8 cellular contexts compared by ENCODE assay signal in genomic region chr2:132352481-132352993, GRCh38.
DNase-seq lines count a peak whose midpoint lies in the region; ATAC-seq and TF ChIP-seq lines count a peak whose summit lies in the region.
"Not testable (repeated sequence)": the region's sequence is repeated elsewhere in the genome, so short reads cannot be mapped to it uniquely, and the experiment has no call there.

No MANE protein-coding gene starts in this region.

- H3K9me3 Mint-ChIP-seq in CD14-positive monocyte; activated CD4-positive, alpha-beta T cell treated with anti-CD3 and anti-CD28 coated beads for 36 hours (ENCODE audit: low read depth); endothelial cell (ENCODE audit: unreplicated experiment); neural crest cell: not testable (repeated sequence)

- CTCF ChIA-PET in activated CD4-positive, alpha-beta T cell treated with anti-CD3 and anti-CD28 coated beads for 36 hours (lab: Charles Lee): not testable (repeated sequence)

- not testable (repeated sequence) for H3K9me3 ChIP-seq in subcutaneous abdominal adipose tissue (ENCODE audit: control insufficient read depth in 5 of 5, low read length in 5 of 5)

- TF ChIP-seq CTCF in CD14-positive monocyte (IDR thresholded peaks at IDR 0.05); endothelial cell (IDR thresholded peaks at IDR 0.05; ENCODE audit: unreplicated experiment); neural crest cell (conservative IDR thresholded peaks at IDR 0.05): not testable (repeated sequence)

- H3K4me3 ChIP-seq in iPS-11a (ENCODE audit: low read depth, low read length) (peak overlapping the region; percentile 13), subcutaneous abdominal adipose tissue (ENCODE audit: low read depth in 1 of 5, low read length in 5 of 5) (peak overlapping the region in 4 of 5 donors; percentile 22 to 56 (median 47))

- H3K27ac Mint-ChIP-seq in CD14-positive monocyte; activated CD4-positive, alpha-beta T cell treated with anti-CD3 and anti-CD28 coated beads for 36 hours; endothelial cell (ENCODE audit: unreplicated experiment); neural crest cell (ENCODE audit: unreplicated experiment): not testable (repeated sequence)

- H3K9ac ChIP-seq in subcutaneous abdominal adipose tissue (ENCODE audit: low read length in 5 of 5): not testable (repeated sequence)

- H3K27me3 ChIP-seq in subcutaneous abdominal adipose tissue (ENCODE audit: control insufficient read depth in 5 of 5, insufficient read depth in 4 of 5, low read length in 5 of 5): not testable (repeated sequence)

- not testable (repeated sequence) for H3K36me3 ChIP-seq in subcutaneous abdominal adipose tissue (ENCODE audit: control insufficient read depth in 5 of 5, insufficient read depth in 5 of 5, low read length in 5 of 5)

- H3K27me3 Mint-ChIP-seq in CD14-positive monocyte (ENCODE audit: low read depth in 3 of 3) (peaks cover 31 to 58% (median 36%) of the 10 kb centered on the region in 3 donors), neural crest cell (ENCODE audit: low read depth) (peaks cover 14% of the 10 kb centered on the region)
- peaks cover 20% of the 10 kb centered on the region for H3K27me3 Mint-ChIP-seq in activated CD4-positive, alpha-beta T cell treated with anti-CD3 and anti-CD28 coated beads for 36 hours
- not testable (repeated sequence) for H3K27me3 Mint-ChIP-seq in endothelial cell (ENCODE audit: unreplicated experiment)

- ATAC-seq in activated CD4-positive, alpha-beta T cell treated with anti-CD3 and anti-CD28 coated beads for 36 hours: not testable (repeated sequence)

- H3K27ac ChIP-seq in subcutaneous abdominal adipose tissue (ENCODE audit: low read depth, low read length): not testable (repeated sequence)

- intact Hi-C loops in CD14-positive monocyte (cut with micrococcal nuclease); activated CD4-positive, alpha-beta T cell treated with anti-CD3 and anti-CD28 coated beads for 36 hours (cut with DNase I, micrococcal nuclease): not testable (repeated sequence)

- not testable (repeated sequence) for H3K36me3 Mint-ChIP-seq in CD14-positive monocyte; activated CD4-positive, alpha-beta T cell treated with anti-CD3 and anti-CD28 coated beads for 36 hours (ENCODE audit: low read depth); endothelial cell (ENCODE audit: low read depth, unreplicated experiment); neural crest cell (ENCODE audit: low read depth)

- DNase-seq in CD14-positive monocyte (ENCODE audit: low spot score): not testable (repeated sequence)
- peak; percentile 16 for DNase-seq in HuH-7.5 (ENCODE audit: low spot score)
- peak; percentile 86 for DNase-seq in NCI-H510A (lab: John Stamatoyannopoulos, UW)
- DNase-seq in activated CD4-positive, alpha-beta T cell treated with anti-CD3 and anti-CD28 coated beads for 36 hours: peak; percentile 11
- DNase-seq in endothelial cell (ENCODE audit: low spot score): peak; percentile 69
- DNase-seq in neural crest cell (ENCODE audit: low read depth, low spot score): peak; percentile 58

- peak overlapping the region; percentile 48 to 55 for H3K4me3 Mint-ChIP-seq in CD14-positive monocyte
- not testable (repeated sequence) for H3K4me3 Mint-ChIP-seq in activated CD4-positive, alpha-beta T cell treated with anti-CD3 and anti-CD28 coated beads for 36 hours; endothelial cell (ENCODE audit: unreplicated experiment)
- H3K4me3 Mint-ChIP-seq in neural crest cell: peak overlapping the region; percentile 82

- not testable (repeated sequence) for H3K4me1 Mint-ChIP-seq in CD14-positive monocyte; activated CD4-positive, alpha-beta T cell treated with anti-CD3 and anti-CD28 coated beads for 36 hours; endothelial cell (ENCODE audit: unreplicated experiment)
- peaks cover 10% of the 10 kb centered on the region for H3K4me1 Mint-ChIP-seq in neural crest cell

- POLR2A ChIA-PET in activated CD4-positive, alpha-beta T cell treated with anti-CD3 and anti-CD28 coated beads for 36 hours (lab: Charles Lee): not testable (repeated sequence)

- peaks cover 0 to 15% (median 10%) of the 10 kb centered on the region in 5 donors for H3K4me1 ChIP-seq in subcutaneous abdominal adipose tissue (ENCODE audit: control insufficient read depth in 5 of 5, insufficient read depth in 5 of 5, low read length in 5 of 5)
